Comparison of ENCODE assay signal across 1 cellular context in genomic region chr11:124758355-124759267, GRCh38.
TF ChIP-seq lines count a peak whose summit lies in the region.

No MANE protein-coding gene starts in this region.

TF ChIP-seq in HepG2, 621 proteins besides CTCF, POLR2A, EP300 and RAD21 (continues in another document):
- TF ChIP-seq KDM2A (CRISPR knock-in tag; IDR thresholded peaks at IDR 0.05; ENCODE audit: borderline replicate concordance, low read depth), result peak; percentile 57
- no peak for TF ChIP-seq ZFP1 (CRISPR knock-in tag; IDR thresholded peaks at IDR 0.05)
- 0 out of 2 replicates have a peak, but pooled peaks have one; percentile 14 for TF ChIP-seq ARNTL (CRISPR knock-in tag; IDR thresholded peaks at IDR 0.05)
- 0 out of 2 replicates have a peak, but pooled peaks have one; percentile 49 for TF ChIP-seq PHF21A (CRISPR knock-in tag; IDR thresholded peaks at IDR 0.05)
- TF ChIP-seq MAFF (IDR thresholded peaks at IDR 0.05; ENCODE audit: low read depth, low read length), result no peak
- TF ChIP-seq ETV5 (CRISPR knock-in tag; IDR thresholded peaks at IDR 0.05; ENCODE audit: borderline replicate concordance), result peak; percentile 28; the same call in 1 of the 2 replicates
- TF ChIP-seq GABPB1 (CRISPR knock-in tag; IDR thresholded peaks at IDR 0.05), result peak; percentile 59
- 0 out of 2 replicates have a peak, but pooled peaks have one; percentile 23 for TF ChIP-seq ZBTB3 (CRISPR knock-in tag; IDR thresholded peaks at IDR 0.05; ENCODE audit: borderline replicate concordance, low read depth)
- TF ChIP-seq ZFAT (CRISPR knock-in tag; conservative IDR thresholded peaks at IDR 0.05), result no peak
- no peak for TF ChIP-seq HOXA9 (CRISPR knock-in tag; IDR thresholded peaks at IDR 0.05; ENCODE audit: borderline replicate concordance)
- TF ChIP-seq ZNF790 (CRISPR knock-in tag; IDR thresholded peaks at IDR 0.05; ENCODE audit: borderline replicate concordance), result no peak
- peak; percentile 43; the same call in 1 of the 2 replicates for TF ChIP-seq TBX2 (CRISPR knock-in tag; IDR thresholded peaks at IDR 0.05; ENCODE audit: borderline replicate concordance)
- TF ChIP-seq TP53 (CRISPR knock-in tag; conservative IDR thresholded peaks at IDR 0.05), result no peak
- peak; percentile 29; the same call in 1 of the 2 replicates for TF ChIP-seq ZBTB7B (CRISPR knock-in tag; IDR thresholded peaks at IDR 0.05)
- no peak for TF ChIP-seq ADNP (CRISPR knock-in tag; IDR thresholded peaks at IDR 0.05)
- TF ChIP-seq ZFP91 (CRISPR knock-in tag; IDR thresholded peaks at IDR 0.05; ENCODE audit: borderline replicate concordance), result peak; percentile 58; the same call in 1 of the 2 replicates
- 0 out of 2 replicates have a peak, but pooled peaks have one; percentile 7 for TF ChIP-seq RARA (CRISPR knock-in tag; IDR thresholded peaks at IDR 0.05)
- no peak for TF ChIP-seq NR2F6 (IDR thresholded peaks at IDR 0.05)
- TF ChIP-seq NR2F6 (CRISPR knock-in tag; IDR thresholded peaks at IDR 0.05), result peak; percentile 29; the same call in 1 of the 2 replicates
- TF ChIP-seq STAG1 (CRISPR knock-in tag; IDR thresholded peaks at IDR 0.05), result peak; percentile 72
- no peak for TF ChIP-seq SRY (CRISPR knock-in tag; IDR thresholded peaks at IDR 0.05)
- no peak for TF ChIP-seq ZNF784 (CRISPR knock-in tag; IDR thresholded peaks at IDR 0.05; ENCODE audit: borderline replicate concordance)
- TF ChIP-seq THAP8 (CRISPR knock-in tag; IDR thresholded peaks at IDR 0.05; ENCODE audit: borderline replicate concordance), result no peak
- TF ChIP-seq ERF (CRISPR knock-in tag; IDR thresholded peaks at IDR 0.05), result peak; percentile 61
- TF ChIP-seq ZNF691 (CRISPR knock-in tag; IDR thresholded peaks at IDR 0.05; ENCODE audit: borderline replicate concordance, low read depth), result no peak
- no peak for TF ChIP-seq ZNF7 (CRISPR knock-in tag; IDR thresholded peaks at IDR 0.05)
- TF ChIP-seq TRIM24 (CRISPR knock-in tag; IDR thresholded peaks at IDR 0.05), result no peak
- 0 out of 2 replicates have a peak, but pooled peaks have one; percentile 36 for TF ChIP-seq HDAC1 (CRISPR knock-in tag; IDR thresholded peaks at IDR 0.05)
- TF ChIP-seq ZNF446 (CRISPR knock-in tag; IDR thresholded peaks at IDR 0.05), result no peak
- peak; percentile 32; the same call in 1 of the 2 replicates for TF ChIP-seq MYPOP (CRISPR knock-in tag; IDR thresholded peaks at IDR 0.05)
- no peak for TF ChIP-seq ZBTB25 (CRISPR knock-in tag; IDR thresholded peaks at IDR 0.05)
- TF ChIP-seq ZNF3 (CRISPR knock-in tag; IDR thresholded peaks at IDR 0.05), result no peak
- TF ChIP-seq ZNF256 (CRISPR knock-in tag; conservative IDR thresholded peaks at IDR 0.05), result no peak
- TF ChIP-seq FOXP4 (CRISPR knock-in tag; IDR thresholded peaks at IDR 0.05), result 0 out of 2 replicates have a peak, but pooled peaks have one; percentile 6
- peak; percentile 32; the same call in 1 of the 2 replicates for TF ChIP-seq SALL1 (CRISPR knock-in tag; IDR thresholded peaks at IDR 0.05)
- 0 out of 2 replicates have a peak, but pooled peaks have one; percentile 13 for TF ChIP-seq NCOA2 (CRISPR knock-in tag; IDR thresholded peaks at IDR 0.05)
- TF ChIP-seq SKI (IDR thresholded peaks at IDR 0.05; ENCODE audit: partially characterized antibody), result no peak
- TF ChIP-seq ELF1 (CRISPR knock-in tag; IDR thresholded peaks at IDR 0.05), result no peak
- TF ChIP-seq ZNF121 (CRISPR knock-in tag; IDR thresholded peaks at IDR 0.05), result no peak
- peak; percentile 45; the same call in 1 of the 2 replicates for TF ChIP-seq HNF1B (CRISPR knock-in tag; IDR thresholded peaks at IDR 0.05)
- no peak for TF ChIP-seq SNAPC5 (CRISPR knock-in tag; IDR thresholded peaks at IDR 0.05; ENCODE audit: borderline replicate concordance)
- 0 out of 2 replicates have a peak, but pooled peaks have one; percentile 46 for TF ChIP-seq ZBED4 (CRISPR knock-in tag; IDR thresholded peaks at IDR 0.05; ENCODE audit: borderline replicate concordance)
- 0 out of 2 replicates have a peak, but pooled peaks have one; percentile 39 for TF ChIP-seq ZNF777 (CRISPR knock-in tag; IDR thresholded peaks at IDR 0.05)
- no peak for TF ChIP-seq ZNF343 (CRISPR knock-in tag; IDR thresholded peaks at IDR 0.05)
- TF ChIP-seq SMYD3 (CRISPR knock-in tag; IDR thresholded peaks at IDR 0.05), result no peak
- peak; percentile 13; the same call in 1 of the 2 replicates for TF ChIP-seq HNF4G (IDR thresholded peaks at IDR 0.05; ENCODE audit: borderline replicate concordance, low read depth, low read length)
- no peak for TF ChIP-seq HNF4G (CRISPR knock-in tag; IDR thresholded peaks at IDR 0.05; ENCODE audit: borderline replicate concordance, low read depth)
- TF ChIP-seq TFAP4 (IDR thresholded peaks at IDR 0.05; ENCODE audit: borderline replicate concordance, low read depth), result peak; percentile 31; the same call in 1 of the 2 replicates
- TF ChIP-seq ZNF672 (CRISPR knock-in tag; IDR thresholded peaks at IDR 0.05), result no peak
- TF ChIP-seq ZBTB46 (CRISPR knock-in tag; IDR thresholded peaks at IDR 0.05; ENCODE audit: borderline replicate concordance), result no peak
- peak; percentile 42 for TF ChIP-seq HOXA3 (CRISPR knock-in tag; IDR thresholded peaks at IDR 0.05)
